In genomic region chr15:63041402-63041977, GRCh38 we compare ENCODE assay signal across 11 cellular contexts. TPM values are rescaled to one million over a fixed set of nuclear protein-coding genes. Genes with fewer than 3 reads are reported as not detected.
DNase-seq lines count a peak whose midpoint lies in the region; ATAC-seq and TF ChIP-seq lines count a peak whose summit lies in the region.
"Had no signal": no experiment of that assay in that cellular context is flagged by ENCODE, and none has a peak within 500 bp of the region (broad histone marks: within the 10 kb centered on the region; RNA-seq: fewer than 3 reads in every experiment).

No MANE protein-coding gene starts in this region.

- intact Hi-C loops in left ventricle myocardium inferior (cut with micrococcal nuclease), result loop anchor here (10.0 kb wide), 1 partner anchor 197 kb away; no protein-coding TSS in a partner anchor

- peak overlapping the region in 1 of 8 donors; percentile 78 for H3K27ac Mint-ChIP-seq in CD8-positive, alpha-beta memory T cell
- H3K27ac Mint-ChIP-seq in WTC11 (peak overlapping the region; percentile 84), progenitor cell of endocrine pancreas (peak overlapping the region; percentile 80)

- no peaks in the 10 kb centered on the region for H3K36me3 ChIP-seq in CD8-positive, alpha-beta memory T cell (ENCODE audit: insufficient read depth, low read length)
- peaks cover 31% of the 10 kb centered on the region for H3K36me3 ChIP-seq in left ventricle myocardium inferior
- H3K36me3 ChIP-seq: neutrophil had no signal

- peak overlapping the region in 5 of 7 donors; percentile 39 to 69 (median 54) for H3K4me3 Mint-ChIP-seq in CD8-positive, alpha-beta memory T cell
- H3K4me3 Mint-ChIP-seq in WTC11 (peak overlapping the region; percentile 97), progenitor cell of endocrine pancreas (ENCODE audit: low read depth) (peak overlapping the region; percentile 83)

- CTCF ChIA-PET in CD8-positive, alpha-beta memory T cell (lab: Charles Lee), result no interaction called here
- CTCF ChIA-PET in WTC11 (lab: Charles Lee), result interaction anchor here (0.8 to 7.7 kb wide), 3 partner anchors 26 to 194 kb away, joined by 3 to 131 read pairs (median 3); no protein-coding TSS in a partner anchor

- no peaks in the 10 kb centered on the region for H3K9me3 Mint-ChIP-seq in CD8-positive, alpha-beta memory T cell
- H3K9me3 Mint-ChIP-seq in WTC11 (peaks cover 7% of the 10 kb centered on the region), progenitor cell of endocrine pancreas (ENCODE audit: low read depth) (no peaks in the 10 kb centered on the region)

- peaks cover 6% of the 10 kb centered on the region for H3K4me1 ChIP-seq in CD8-positive, alpha-beta memory T cell (ENCODE audit: insufficient read depth, low read length)
- H3K4me1 ChIP-seq in left ventricle myocardium inferior, result peaks cover 57% of the 10 kb centered on the region

- H3K4me3 ChIP-seq in CD8-positive, alpha-beta memory T cell (ENCODE audit: low read length), result no peak overlapping the region
- H3K4me3 ChIP-seq in left ventricle myocardium inferior, result peak overlapping the region; percentile 83

- ATAC-seq in WTC11, result no peak
- ATAC-seq in GM19328 (IDR thresholded peaks at IDR 0.05; ENCODE audit: unreplicated experiment), result no peak

- POLR2A ChIA-PET in CD8-positive, alpha-beta memory T cell (lab: Charles Lee), result no interaction called here
- POLR2A ChIA-PET in WTC11 (lab: Charles Lee), result interaction anchor here (0.9 to 1.7 kb wide), 5 partner anchors 12 to 192 kb away, joined by 3 to 10 read pairs (median 6); no protein-coding TSS in a partner anchor

- TF ChIP-seq CTCF in WTC11 (IDR thresholded peaks at IDR 0.05), result no peak
- TF ChIP-seq CTCF in left ventricle myocardium inferior (IDR thresholded peaks at IDR 0.05; ENCODE audit: borderline replicate concordance), result no peak
- no peak for TF ChIP-seq CTCF in progenitor cell of endocrine pancreas (IDR thresholded peaks at IDR 0.05; ENCODE audit: unreplicated experiment)

- H3K4me1 Mint-ChIP-seq in CD8-positive, alpha-beta memory T cell, result peaks cover 8 to 22% (median 11%) of the 10 kb centered on the region in 3 donors
- H3K4me1 Mint-ChIP-seq in WTC11 (peaks cover 55% of the 10 kb centered on the region), progenitor cell of endocrine pancreas (ENCODE audit: low read depth) (peaks cover 40% of the 10 kb centered on the region)

- H3K27ac ChIP-seq in CD8-positive, alpha-beta memory T cell (ENCODE audit: low read depth, low read length), result no peak overlapping the region
- peak overlapping the region; percentile 99 for H3K27ac ChIP-seq in left ventricle myocardium inferior (replicated peaks)
- H3K27ac ChIP-seq: neutrophil had no signal

- DNase-seq in CD8-positive, alpha-beta memory T cell, result no peak
- DNase-seq in WTC11 (ENCODE audit: low spot score) (no peak), left ventricle myocardium inferior (no peak), progenitor cell of endocrine pancreas (ENCODE audit: low spot score, unreplicated experiment) (no peak), NCI-H146 treated with DMSO at 0.1 percent for 48 hours (lab: John Stamatoyannopoulos, UW; ENCODE audit: unreplicated experiment) (no peak), NCI-H2196 treated with DMSO at 0.1 percent for 48 hours (lab: John Stamatoyannopoulos, UW; ENCODE audit: unreplicated experiment) (no peak)
- no peak for DNase-seq in activated CD8-positive, alpha-beta memory T cell treated with anti-CD3 and anti-CD28 coated beads, Interleukin-2, amount 50 U/mL, for 4 hours
- DNase-seq: central memory CD4-positive, alpha-beta T cell; GF-D8 had no signal

- no peaks in the 10 kb centered on the region for H3K9me3 ChIP-seq in CD8-positive, alpha-beta memory T cell (ENCODE audit: low read length)
- no peaks in the 10 kb centered on the region for H3K9me3 ChIP-seq in left ventricle myocardium inferior (replicated peaks)
- H3K9me3 ChIP-seq: neutrophil had no signal

- H3K36me3 Mint-ChIP-seq in CD8-positive, alpha-beta memory T cell, result no peaks in the 10 kb centered on the region
- peaks cover 31% of the 10 kb centered on the region for H3K36me3 Mint-ChIP-seq in WTC11
- H3K36me3 Mint-ChIP-seq in progenitor cell of endocrine pancreas (ENCODE audit: insufficient read depth), result no peaks in the 10 kb centered on the region

- H3K27me3 Mint-ChIP-seq in CD8-positive, alpha-beta memory T cell, result peaks cover 49 to 71% of the 10 kb centered on the region in 2 donors
- H3K27me3 Mint-ChIP-seq in WTC11 (ENCODE audit: low read depth) (peaks cover 7% of the 10 kb centered on the region), progenitor cell of endocrine pancreas (peaks cover 15% of the 10 kb centered on the region)

- peaks cover 45% of the 10 kb centered on the region for H3K27me3 ChIP-seq in CD8-positive, alpha-beta memory T cell (ENCODE audit: insufficient read depth, low read length, poor library complexity, severe bottlenecking)
- peaks cover 18% of the 10 kb centered on the region for H3K27me3 ChIP-seq in left ventricle myocardium inferior (ENCODE audit: low read depth)

TF ChIP-seq in WTC11, 78 proteins besides CTCF, POLR2A, EP300 and RAD21 (continues in another document):
- TF ChIP-seq TEAD1 (CRISPR knock-in tag; IDR thresholded peaks at IDR 0.05) (no peak), JAZF1 (CRISPR knock-in tag; IDR thresholded peaks at IDR 0.05) (no peak), ERG (CRISPR knock-in tag; IDR thresholded peaks at IDR 0.05) (no peak), JUN (CRISPR knock-in tag; IDR thresholded peaks at IDR 0.05) (no peak), SP1 (CRISPR knock-in tag; conservative IDR thresholded peaks at IDR 0.05) (no peak), NFYB (CRISPR knock-in tag; conservative IDR thresholded peaks at IDR 0.05; ENCODE audit: low read depth) (no peak), OVOL2 (CRISPR knock-in tag; IDR thresholded peaks at IDR 0.05; ENCODE audit: borderline replicate concordance) (no peak), STAT6 (CRISPR knock-in tag; conservative IDR thresholded peaks at IDR 0.05; ENCODE audit: low read depth) (no peak), CREB1 (CRISPR knock-in tag; IDR thresholded peaks at IDR 0.05) (no peak), GTF2I (CRISPR knock-in tag; conservative IDR thresholded peaks at IDR 0.05) (no peak), ELF4 (CRISPR knock-in tag; IDR thresholded peaks at IDR 0.05; ENCODE audit: low read depth) (no peak)
- TF ChIP-seq, protein P1, sequence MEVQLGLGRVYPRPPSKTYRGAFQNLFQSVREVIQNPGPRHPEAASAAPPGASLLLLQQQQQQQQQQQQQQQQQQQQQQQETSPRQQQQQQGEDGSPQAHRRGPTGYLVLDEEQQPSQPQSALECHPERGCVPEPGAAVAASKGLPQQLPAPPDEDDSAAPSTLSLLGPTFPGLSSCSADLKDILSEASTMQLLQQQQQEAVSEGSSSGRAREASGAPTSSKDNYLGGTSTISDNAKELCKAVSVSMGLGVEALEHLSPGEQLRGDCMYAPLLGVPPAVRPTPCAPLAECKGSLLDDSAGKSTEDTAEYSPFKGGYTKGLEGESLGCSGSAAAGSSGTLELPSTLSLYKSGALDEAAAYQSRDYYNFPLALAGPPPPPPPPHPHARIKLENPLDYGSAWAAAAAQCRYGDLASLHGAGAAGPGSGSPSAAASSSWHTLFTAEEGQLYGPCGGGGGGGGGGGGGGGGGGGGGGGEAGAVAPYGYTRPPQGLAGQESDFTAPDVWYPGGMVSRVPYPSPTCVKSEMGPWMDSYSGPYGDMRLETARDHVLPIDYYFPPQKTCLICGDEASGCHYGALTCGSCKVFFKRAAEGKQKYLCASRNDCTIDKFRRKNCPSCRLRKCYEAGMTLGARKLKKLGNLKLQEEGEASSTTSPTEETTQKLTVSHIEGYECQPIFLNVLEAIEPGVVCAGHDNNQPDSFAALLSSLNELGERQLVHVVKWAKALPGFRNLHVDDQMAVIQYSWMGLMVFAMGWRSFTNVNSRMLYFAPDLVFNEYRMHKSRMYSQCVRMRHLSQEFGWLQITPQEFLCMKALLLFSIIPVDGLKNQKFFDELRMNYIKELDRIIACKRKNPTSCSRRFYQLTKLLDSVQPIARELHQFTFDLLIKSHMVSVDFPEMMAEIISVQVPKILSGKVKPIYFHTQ (CRISPR knock-in tag; IDR thresholded peaks at IDR 0.05), result no peak

RNA-seq across cellular contexts. Expression of gene TPM1, which starts 1.1 kb away (rescaled TPM):
- total RNA-seq in CD8-positive, alpha-beta memory T cell, result 1 to 10 TPM; 9.4 to 9.9 TPM
- polyA plus RNA-seq in CD8-positive, alpha-beta memory T cell, result 8.3 TPM
- 370 to 421 TPM (median 382 TPM) in 3 replicates for total RNA-seq in WTC11 (2021)
- 12,604 TPM for total RNA-seq in left ventricle myocardium inferior
- total RNA-seq in progenitor cell of endocrine pancreas, result 284 and 300 TPM in 2 replicates

Comparison
In these comparisons a context has a peak if more than half of its experiments do, and no peak if none do; other contexts are left out.
1. RNA of gene TPM1, which starts 1.1 kb away (total RNA-seq): 12,604 TPM in left ventricle myocardium inferior (single experiment); 370 to 421 TPM in WTC11, 284 to 300 TPM in progenitor cell of endocrine pancreas and 9.4 to 9.9 TPM in CD8-positive, alpha-beta memory T cell; every median in the first group is over 10 times any median in the second.
2. Peak in every context shown above with its lines, with median percentiles within 50 percentile points of each other: H3K4me3 Mint-ChIP-seq.